Comparison of ENCODE assay signal across 17 cellular contexts in genomic region chr1:89487972-89488371, GRCh38. TPM values are rescaled to one million over a fixed set of nuclear protein-coding genes. Genes with fewer than 3 reads are reported as not detected.
DNase-seq lines count a peak whose midpoint lies in the region; ATAC-seq, FAIRE-seq and TF ChIP-seq lines count a peak whose summit lies in the region.
"Had no signal": no experiment of that assay in that cellular context is flagged by ENCODE, and none has a peak within 500 bp of the region (broad histone marks: within the 10 kb centered on the region; RNA-seq: fewer than 3 reads in every experiment).

No MANE protein-coding gene starts in this region.

- H3K27me3 ChIP-seq in HL-60 (ENCODE audit: insufficient read depth, poor library complexity, severe bottlenecking): no peaks in the 10 kb centered on the region
- H3K27me3 ChIP-seq in pancreas: no peaks in the 10 kb centered on the region
- H3K27me3 ChIP-seq: breast epithelium had no signal

- no peak for FAIRE-seq in pancreas (lab: Jason Lieb, UNC)
- FAIRE-seq: urothelium cell line had no signal

- H3K4me1 Mint-ChIP-seq in activated T-helper 1 cell treated with anti-CD3 and anti-CD28 coated beads, Interleukin-12 subunit alpha, Interleukin-12 subunit beta, Interleukin-2, Interleukin-4 antibody, amounts not matched to agents 30 ng/mL and 10 ng/mL and 1 ng/mL, durations not matched to agents 14 hours and 24 hours and 36 hours (ENCODE audit: low read depth): peaks cover 43% of the 10 kb centered on the region

- intact Hi-C loops in activated T-helper 1 cell treated with anti-CD3 and anti-CD28 coated beads, Interleukin-12 subunit alpha, Interleukin-12 subunit beta, Interleukin-2, Interleukin-4 antibody, amounts not matched to agents 30 ng/mL and 10 ng/mL and 1 ng/mL, durations not matched to agents 14 hours and 24 hours and 36 hours (cut with micrococcal nuclease): loop anchor here (1.0 to 2.0 kb wide), 4 partner anchors 23 to 293 kb away; no protein-coding TSS in a partner anchor
- intact Hi-C loops in pancreas (cut with DNase I): loop anchor here in 2 of 3 donors (5.0 to 10.0 kb wide), 3 partner anchors 109 to 277 kb away; no protein-coding TSS in a partner anchor

- peaks cover 4% of the 10 kb centered on the region for H3K36me3 Mint-ChIP-seq in activated T-helper 1 cell treated with anti-CD3 and anti-CD28 coated beads, Interleukin-12 subunit alpha, Interleukin-12 subunit beta, Interleukin-2, Interleukin-4 antibody, amounts not matched to agents 30 ng/mL and 10 ng/mL and 1 ng/mL, durations not matched to agents 14 hours and 24 hours and 36 hours (ENCODE audit: low read depth)
- H3K36me3 Mint-ChIP-seq: natural killer cell treated with Interleukin-12 subunit alpha and Interleukin-12 subunit beta and Interleukin-15 and Interleukin-18, amount 100 ng/mL, for 72 hours had no signal

- ATAC-seq in GM18907 (IDR thresholded peaks at IDR 0.05; ENCODE audit: unreplicated experiment) (peak; percentile 46), esophagus mucosa (no peak), pancreas (no peak), HG03175 (IDR thresholded peaks at IDR 0.05; ENCODE audit: unreplicated experiment) (no peak), HG03108 (IDR thresholded peaks at IDR 0.05; ENCODE audit: unreplicated experiment) (no peak)
- ATAC-seq: natural killer cell treated with Interleukin-12 subunit alpha and Interleukin-12 subunit beta and Interleukin-15 and Interleukin-18, amount 100 ng/mL, for 72 hours; PC-3 had no signal

- H3K4me3 ChIP-seq in GM12865 (ENCODE audit: low read depth, low read length) (no peak overlapping the region), HL-60 (replicated peaks; ENCODE audit: insufficient read depth, low read length) (no peak overlapping the region), pancreas (no peak overlapping the region)
- H3K4me3 ChIP-seq: breast epithelium, lower lobe of right lung had no signal

- H3K27ac Mint-ChIP-seq in activated T-helper 1 cell treated with anti-CD3 and anti-CD28 coated beads, Interleukin-12 subunit alpha, Interleukin-12 subunit beta, Interleukin-2, Interleukin-4 antibody, amounts not matched to agents 30 ng/mL and 10 ng/mL and 1 ng/mL, durations not matched to agents 14 hours and 24 hours and 36 hours: peak overlapping the region; percentile 82
- H3K27ac Mint-ChIP-seq: natural killer cell treated with Interleukin-12 subunit alpha and Interleukin-12 subunit beta and Interleukin-15 and Interleukin-18, amount 100 ng/mL, for 72 hours had no signal

- DNase-seq in GM12865 (ENCODE audit: low read depth): peak; percentile 22
- DNase-seq in HL-60 (ENCODE audit: low read depth in 1 of 2, low spot score in 1 of 2): peak in 1 of 2 experiments; percentile 46
- DNase-seq in activated T-helper 1 cell treated with anti-CD3 and anti-CD28 coated beads, Interleukin-12 subunit alpha, Interleukin-12 subunit beta, Interleukin-2, Interleukin-4 antibody, amounts not matched to agents 30 ng/mL and 10 ng/mL and 1 ng/mL, durations not matched to agents 14 hours and 24 hours and 36 hours (ENCODE audit: low spot score): peak; percentile 14
- DNase-seq in pancreas: no peak
- DNase-seq: activated gamma-delta T cell; DMS53; effector CD8-positive, alpha-beta T cell; lower lobe of right lung; NCI-H226; PC-3 had no signal

- no peaks in the 10 kb centered on the region for H3K36me3 ChIP-seq in pancreas
- H3K36me3 ChIP-seq: breast epithelium, lower lobe of right lung had no signal

- TF ChIP-seq CTCF in GM12865 (IDR thresholded peaks at IDR 0.05; ENCODE audit: insufficient read depth, low read depth, low read length, missing control alignments) (no peak), HL-60 (IDR thresholded peaks at IDR 0.05; ENCODE audit: insufficient read depth, low read length) (no peak), pancreas (IDR thresholded peaks at IDR 0.05) (no peak)

- WGBS in pancreas, 2 donors: 66 to 77% methylated on average over 2 of the region's 2 CpGs

- no peaks in the 10 kb centered on the region for H3K9me3 ChIP-seq in pancreas
- H3K9me3 ChIP-seq: breast epithelium, lower lobe of right lung had no signal

- H3K4me3 Mint-ChIP-seq in activated T-helper 1 cell treated with anti-CD3 and anti-CD28 coated beads, Interleukin-12 subunit alpha, Interleukin-12 subunit beta, Interleukin-2, Interleukin-4 antibody, amounts not matched to agents 30 ng/mL and 10 ng/mL and 1 ng/mL, durations not matched to agents 14 hours and 24 hours and 36 hours: no peak overlapping the region
- H3K4me3 Mint-ChIP-seq: natural killer cell treated with Interleukin-12 subunit alpha and Interleukin-12 subunit beta and Interleukin-15 and Interleukin-18, amount 100 ng/mL, for 72 hours had no signal

- peaks cover 23% of the 10 kb centered on the region for H3K9me3 Mint-ChIP-seq in activated T-helper 1 cell treated with anti-CD3 and anti-CD28 coated beads, Interleukin-12 subunit alpha, Interleukin-12 subunit beta, Interleukin-2, Interleukin-4 antibody, amounts not matched to agents 30 ng/mL and 10 ng/mL and 1 ng/mL, durations not matched to agents 14 hours and 24 hours and 36 hours
- H3K9me3 Mint-ChIP-seq: natural killer cell treated with Interleukin-12 subunit alpha and Interleukin-12 subunit beta and Interleukin-15 and Interleukin-18, amount 100 ng/mL, for 72 hours had no signal

- H3K27ac ChIP-seq in HL-60 (replicated peaks) (peak overlapping the region; percentile 60), pancreas (no peak overlapping the region)
- H3K27ac ChIP-seq: breast epithelium, lower lobe of right lung had no signal

- no peaks in the 10 kb centered on the region for H3K4me1 ChIP-seq in pancreas
- H3K4me1 ChIP-seq: breast epithelium had no signal

- peaks cover under 1% of the 10 kb centered on the region for H3K27me3 Mint-ChIP-seq in activated T-helper 1 cell treated with anti-CD3 and anti-CD28 coated beads, Interleukin-12 subunit alpha, Interleukin-12 subunit beta, Interleukin-2, Interleukin-4 antibody, amounts not matched to agents 30 ng/mL and 10 ng/mL and 1 ng/mL, durations not matched to agents 14 hours and 24 hours and 36 hours (ENCODE audit: insufficient read depth)

RNA-seq across cellular contexts. Expression of gene LRRC8B, which starts 36.7 kb away (rescaled TPM):
- 62.3 and 69.9 TPM in 2 replicates for total RNA-seq in activated T-helper 1 cell treated with anti-CD3 and anti-CD28 coated beads, Interleukin-12 subunit alpha, Interleukin-12 subunit beta, Interleukin-2, Interleukin-4 antibody, amounts not matched to agents 30 ng/mL and 10 ng/mL and 1 ng/mL, durations not matched to agents 14 hours and 24 hours and 36 hours
- 19.6 TPM for total RNA-seq in esophagus mucosa
- total RNA-seq in pancreas: 10 to 100 TPM in 2 of 6 donors, 1 to 10 TPM in 4; 5.9 to 14.2 (median 8.3) TPM
- polyA plus RNA-seq in pancreas: 1 to 10 TPM; 1.7 to 3.1 TPM

Comparison
In these comparisons a context has a peak if more than half of its experiments do, and no peak if none do; other contexts are left out.
1. DNase-seq: peak in GM12865 (single experiment) and activated T-helper 1 cell treated with anti-CD3 and anti-CD28 coated beads, Interleukin-12 subunit alpha, Interleukin-12 subunit beta, Interleukin-2, Interleukin-4 antibody, amounts not matched to agents 30 ng/mL and 10 ng/mL and 1 ng/mL, durations not matched to agents 14 hours and 24 hours and 36 hours (single experiment); none in pancreas (0 of 6).